28 cellular contexts compared by ENCODE assay signal in the genomic region with DNA sequence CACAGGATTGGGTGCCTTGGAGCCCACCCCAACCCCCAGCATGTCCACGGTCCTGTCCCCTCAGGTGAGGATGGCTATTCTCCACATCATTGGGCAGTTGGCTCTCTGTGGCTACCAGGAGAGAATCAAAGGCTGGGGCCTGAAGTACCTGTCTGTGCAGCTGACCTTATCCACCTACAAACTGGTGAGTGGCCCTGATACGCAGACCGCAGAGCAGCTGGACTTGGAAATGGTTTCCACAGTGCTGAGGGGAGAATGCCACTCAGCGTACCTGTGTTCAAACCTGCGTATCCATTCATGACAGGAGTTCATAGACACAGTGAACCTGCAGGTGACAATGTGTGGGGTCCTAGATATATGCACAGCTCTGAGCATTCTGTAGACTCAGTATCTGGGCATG. TPM values are rescaled to one million over a fixed set of nuclear protein-coding genes. Genes with fewer than 3 reads are reported as not detected.
"Had no signal": no experiment of that assay in that cellular context is flagged by ENCODE, and none has a peak within 500 bp of the region (broad histone marks: within the 10 kb centered on the region; RNA-seq: fewer than 3 reads in every experiment).

No MANE protein-coding gene starts in this region.

- H3K9me3 ChIP-seq: colonic mucosa, heart left ventricle, left ventricle myocardium inferior, ovary, suprapubic skin, tibial artery, upper lobe of left lung, uterus had no signal

- H3K36me3 ChIP-seq: colonic mucosa, heart left ventricle, left ventricle myocardium inferior, ovary, suprapubic skin, tibial artery, upper lobe of left lung, uterus had no signal

- H3K4me1 ChIP-seq: colonic mucosa, heart left ventricle, left ventricle myocardium inferior, suprapubic skin, tibial artery, upper lobe of left lung, uterus had no signal

- H3K36me3 Mint-ChIP-seq: naive thymus-derived CD4-positive, alpha-beta T cell; stimulated activated effector memory CD8-positive, alpha-beta T cell treated with anti-CD3 and anti-CD28 coated beads, Interleukin-12 subunit alpha, Interleukin-12 subunit beta, amount 100 ng/mL, for 72 hours had no signal

- H3K27ac ChIP-seq: colonic mucosa, heart left ventricle, left ventricle myocardium inferior, ovary, suprapubic skin, tibial artery, upper lobe of left lung, uterus had no signal

- DNase-seq: colonic mucosa; effector CD8-positive, alpha-beta T cell; hippocampal formation; kidney glomerular epithelial cell; left ventricle myocardium inferior; mesenchymal stem cell; small intestine; stimulated activated CD4-positive, alpha-beta T cell treated with anti-CD3 and anti-CD28 coated beads, Interleukin-12 subunit alpha, Interleukin-12 subunit beta, amount 100 ng/mL, for 4 hours; stimulated activated CD4-positive, alpha-beta T cell treated with anti-CD3 and anti-CD28 coated beads, Interleukin-2, amount 100 ng/mL, for 48 hours; stimulated activated naive CD8-positive, alpha-beta T cell treated with anti-CD3 and anti-CD28 coated beads, Interleukin-15, Interleukin-2, amounts not matched to agents 100 U/mL and 50 U/mL, for 24 hours; uterus had no signal

- H3K4me3 Mint-ChIP-seq: naive thymus-derived CD4-positive, alpha-beta T cell; neural crest cell; stimulated activated effector memory CD8-positive, alpha-beta T cell treated with anti-CD3 and anti-CD28 coated beads, Interleukin-12 subunit alpha, Interleukin-12 subunit beta, amount 100 ng/mL, for 72 hours had no signal

- H3K27ac Mint-ChIP-seq: naive thymus-derived CD4-positive, alpha-beta T cell; progenitor cell of endocrine pancreas; stimulated activated effector memory CD8-positive, alpha-beta T cell treated with anti-CD3 and anti-CD28 coated beads, Interleukin-12 subunit alpha, Interleukin-12 subunit beta, amount 100 ng/mL, for 72 hours had no signal

- H3K27me3 ChIP-seq: colonic mucosa, heart left ventricle, ovary, tibial artery, upper lobe of left lung, uterus had no signal

- ATAC-seq: esophagus mucosa; heart left ventricle; naive thymus-derived CD4-positive, alpha-beta T cell; right cardiac atrium; stimulated activated effector memory CD8-positive, alpha-beta T cell treated with anti-CD3 and anti-CD28 coated beads, Interleukin-12 subunit alpha, Interleukin-12 subunit beta, amount 100 ng/mL, for 72 hours; stimulated activated naive CD8-positive, alpha-beta T cell treated with anti-CD3 and anti-CD28 coated beads, Interleukin-15, Interleukin-2, amounts not matched to agents 100 U/mL and 50 U/mL, for 24 hours had no signal

- H3K9me3 Mint-ChIP-seq: stimulated activated effector memory CD8-positive, alpha-beta T cell treated with anti-CD3 and anti-CD28 coated beads, Interleukin-12 subunit alpha, Interleukin-12 subunit beta, amount 100 ng/mL, for 72 hours had no signal

- H3K4me1 Mint-ChIP-seq: neural crest cell had no signal

- H3K4me3 ChIP-seq: colonic mucosa, heart left ventricle, left ventricle myocardium inferior, lung, ovary, suprapubic skin, tibial artery, upper lobe of left lung, uterus had no signal

RNA-seq across cellular contexts. Expression of gene MROH2A, which starts 21.6 kb away (rescaled TPM):
- total RNA-seq: cerebellum; colonic mucosa; dermis microvascular lymphatic vessel endothelial cell; fibroblast of lung; frontal cortex; glomerular endothelial cell; left ventricle myocardium inferior; naive thymus-derived CD4-positive, alpha-beta T cell; neural crest cell; ovary; progenitor cell of endocrine pancreas; right cardiac atrium; suprapubic skin; upper lobe of left lung; uterus had no signal

RNA-seq across cellular contexts. Expression of gene UGT1A1, which starts 39.6 kb away (rescaled TPM):
- total RNA-seq: cerebellum; dermis microvascular lymphatic vessel endothelial cell; fibroblast of lung; frontal cortex; glomerular endothelial cell; heart left ventricle; left ventricle myocardium inferior; naive thymus-derived CD4-positive, alpha-beta T cell; neural crest cell; progenitor cell of endocrine pancreas; right cardiac atrium; uterus had no signal
